Comparison of ENCODE assay signal across 1 cellular context in the genomic region with DNA sequence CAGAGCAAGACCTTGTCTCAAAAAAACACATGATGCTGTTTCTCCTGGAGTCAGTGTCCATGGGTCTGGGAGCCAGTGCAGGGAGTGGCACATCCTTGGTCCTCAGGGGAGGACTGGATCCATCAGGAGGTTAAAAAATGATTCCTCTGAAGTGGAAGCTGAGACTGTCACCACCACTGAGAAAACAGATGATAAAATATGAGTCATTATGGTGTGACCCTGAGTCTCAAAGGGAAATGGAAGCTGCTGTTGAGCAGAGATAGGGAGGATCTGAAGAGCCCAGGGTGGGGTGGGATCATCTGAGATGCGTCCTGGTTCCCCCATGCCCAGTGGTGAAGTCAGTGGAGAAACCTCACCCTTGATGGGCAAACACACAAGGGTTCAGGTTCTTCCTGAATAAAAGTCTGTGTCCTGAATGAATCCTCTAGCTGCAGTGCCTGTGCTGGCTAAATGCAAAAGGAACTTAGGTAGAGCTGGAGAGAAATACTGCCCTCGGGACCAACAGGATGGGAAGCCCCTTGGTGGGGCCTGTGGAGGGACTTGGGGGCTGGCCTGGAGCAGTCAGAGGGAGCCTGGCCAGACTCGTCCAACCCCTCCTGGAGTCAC.
TF ChIP-seq lines count a peak whose summit lies in the region.

No MANE protein-coding gene starts in this region.

TF ChIP-seq in K562, 482 proteins besides CTCF, POLR2A, EP300 and RAD21 (continued from another document and continues in another):
- TF ChIP-seq, protein P1, sequence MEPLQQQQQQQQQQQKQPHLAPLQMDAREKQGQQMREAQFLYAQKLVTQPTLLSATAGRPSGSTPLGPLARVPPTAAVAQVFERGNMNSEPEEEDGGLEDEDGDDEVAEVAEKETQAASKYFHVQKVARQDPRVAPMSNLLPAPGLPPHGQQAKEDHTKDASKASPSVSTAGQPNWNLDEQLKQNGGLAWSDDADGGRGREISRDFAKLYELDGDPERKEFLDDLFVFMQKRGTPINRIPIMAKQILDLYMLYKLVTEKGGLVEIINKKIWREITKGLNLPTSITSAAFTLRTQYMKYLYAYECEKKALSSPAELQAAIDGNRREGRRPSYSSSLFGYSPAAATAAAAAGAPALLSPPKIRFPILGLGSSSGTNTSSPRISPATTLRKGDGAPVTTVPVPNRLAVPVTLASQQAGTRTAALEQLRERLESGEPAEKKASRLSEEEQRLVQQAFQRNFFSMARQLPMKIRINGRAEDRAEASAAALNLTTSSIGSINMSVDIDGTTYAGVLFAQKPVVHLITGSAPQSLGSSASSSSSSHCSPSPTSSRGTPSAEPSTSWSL (CRISPR knock-in tag; IDR thresholded peaks at IDR 0.05; ENCODE audit: borderline replicate concordance) = no peak; the same call in 1 of the 2 replicates
- TF ChIP-seq, protein P2, sequence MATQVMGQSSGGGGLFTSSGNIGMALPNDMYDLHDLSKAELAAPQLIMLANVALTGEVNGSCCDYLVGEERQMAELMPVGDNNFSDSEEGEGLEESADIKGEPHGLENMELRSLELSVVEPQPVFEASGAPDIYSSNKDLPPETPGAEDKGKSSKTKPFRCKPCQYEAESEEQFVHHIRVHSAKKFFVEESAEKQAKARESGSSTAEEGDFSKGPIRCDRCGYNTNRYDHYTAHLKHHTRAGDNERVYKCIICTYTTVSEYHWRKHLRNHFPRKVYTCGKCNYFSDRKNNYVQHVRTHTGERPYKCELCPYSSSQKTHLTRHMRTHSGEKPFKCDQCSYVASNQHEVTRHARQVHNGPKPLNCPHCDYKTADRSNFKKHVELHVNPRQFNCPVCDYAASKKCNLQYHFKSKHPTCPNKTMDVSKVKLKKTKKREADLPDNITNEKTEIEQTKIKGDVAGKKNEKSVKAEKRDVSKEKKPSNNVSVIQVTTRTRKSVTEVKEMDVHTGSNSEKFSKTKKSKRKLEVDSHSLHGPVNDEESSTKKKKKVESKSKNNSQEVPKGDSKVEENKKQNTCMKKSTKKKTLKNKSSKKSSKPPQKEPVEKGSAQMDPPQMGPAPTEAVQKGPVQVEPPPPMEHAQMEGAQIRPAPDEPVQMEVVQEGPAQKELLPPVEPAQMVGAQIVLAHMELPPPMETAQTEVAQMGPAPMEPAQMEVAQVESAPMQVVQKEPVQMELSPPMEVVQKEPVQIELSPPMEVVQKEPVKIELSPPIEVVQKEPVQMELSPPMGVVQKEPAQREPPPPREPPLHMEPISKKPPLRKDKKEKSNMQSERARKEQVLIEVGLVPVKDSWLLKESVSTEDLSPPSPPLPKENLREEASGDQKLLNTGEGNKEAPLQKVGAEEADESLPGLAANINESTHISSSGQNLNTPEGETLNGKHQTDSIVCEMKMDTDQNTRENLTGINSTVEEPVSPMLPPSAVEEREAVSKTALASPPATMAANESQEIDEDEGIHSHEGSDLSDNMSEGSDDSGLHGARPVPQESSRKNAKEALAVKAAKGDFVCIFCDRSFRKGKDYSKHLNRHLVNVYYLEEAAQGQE (CRISPR knock-in tag; IDR thresholded peaks at IDR 0.05; ENCODE audit: low read depth) = no peak
- TF ChIP-seq, protein P3, sequence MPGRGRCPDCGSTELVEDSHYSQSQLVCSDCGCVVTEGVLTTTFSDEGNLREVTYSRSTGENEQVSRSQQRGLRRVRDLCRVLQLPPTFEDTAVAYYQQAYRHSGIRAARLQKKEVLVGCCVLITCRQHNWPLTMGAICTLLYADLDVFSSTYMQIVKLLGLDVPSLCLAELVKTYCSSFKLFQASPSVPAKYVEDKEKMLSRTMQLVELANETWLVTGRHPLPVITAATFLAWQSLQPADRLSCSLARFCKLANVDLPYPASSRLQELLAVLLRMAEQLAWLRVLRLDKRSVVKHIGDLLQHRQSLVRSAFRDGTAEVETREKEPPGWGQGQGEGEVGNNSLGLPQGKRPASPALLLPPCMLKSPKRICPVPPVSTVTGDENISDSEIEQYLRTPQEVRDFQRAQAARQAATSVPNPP (IDR thresholded peaks at IDR 0.05; ENCODE audit: borderline replicate concordance, insufficient read depth, insufficient read length) = no peak
- TF ChIP-seq POLR2H (tag; IDR thresholded peaks at IDR 0.05; ENCODE audit: low read depth) = no peak
- TF ChIP-seq ATF7 (IDR thresholded peaks at IDR 0.05) = peak; percentile 80
- TF ChIP-seq, protein P4, sequence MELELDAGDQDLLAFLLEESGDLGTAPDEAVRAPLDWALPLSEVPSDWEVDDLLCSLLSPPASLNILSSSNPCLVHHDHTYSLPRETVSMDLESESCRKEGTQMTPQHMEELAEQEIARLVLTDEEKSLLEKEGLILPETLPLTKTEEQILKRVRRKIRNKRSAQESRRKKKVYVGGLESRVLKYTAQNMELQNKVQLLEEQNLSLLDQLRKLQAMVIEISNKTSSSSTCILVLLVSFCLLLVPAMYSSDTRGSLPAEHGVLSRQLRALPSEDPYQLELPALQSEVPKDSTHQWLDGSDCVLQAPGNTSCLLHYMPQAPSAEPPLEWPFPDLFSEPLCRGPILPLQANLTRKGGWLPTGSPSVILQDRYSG (tag; conservative IDR thresholded peaks at IDR 0.05; ENCODE audit: low read depth) = no peak
- TF ChIP-seq KHSRP (IDR thresholded peaks at IDR 0.05) = no peak
- TF ChIP-seq MTA3 (IDR thresholded peaks at IDR 0.05; ENCODE audit: borderline replicate concordance) = peak; percentile 92
- TF ChIP-seq POLR2AphosphoS5 (IDR thresholded peaks at IDR 0.05; ENCODE audit: control insufficient read depth, insufficient read depth, low read depth, low read length) = peak; percentile 94
- TF ChIP-seq LEF1 (IDR thresholded peaks at IDR 0.05) = peak; percentile 91
- TF ChIP-seq, protein P5, sequence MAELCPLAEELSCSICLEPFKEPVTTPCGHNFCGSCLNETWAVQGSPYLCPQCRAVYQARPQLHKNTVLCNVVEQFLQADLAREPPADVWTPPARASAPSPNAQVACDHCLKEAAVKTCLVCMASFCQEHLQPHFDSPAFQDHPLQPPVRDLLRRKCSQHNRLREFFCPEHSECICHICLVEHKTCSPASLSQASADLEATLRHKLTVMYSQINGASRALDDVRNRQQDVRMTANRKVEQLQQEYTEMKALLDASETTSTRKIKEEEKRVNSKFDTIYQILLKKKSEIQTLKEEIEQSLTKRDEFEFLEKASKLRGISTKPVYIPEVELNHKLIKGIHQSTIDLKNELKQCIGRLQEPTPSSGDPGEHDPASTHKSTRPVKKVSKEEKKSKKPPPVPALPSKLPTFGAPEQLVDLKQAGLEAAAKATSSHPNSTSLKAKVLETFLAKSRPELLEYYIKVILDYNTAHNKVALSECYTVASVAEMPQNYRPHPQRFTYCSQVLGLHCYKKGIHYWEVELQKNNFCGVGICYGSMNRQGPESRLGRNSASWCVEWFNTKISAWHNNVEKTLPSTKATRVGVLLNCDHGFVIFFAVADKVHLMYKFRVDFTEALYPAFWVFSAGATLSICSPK (IDR thresholded peaks at IDR 0.05; ENCODE audit: borderline replicate concordance) = no peak
- TF ChIP-seq, protein P6, sequence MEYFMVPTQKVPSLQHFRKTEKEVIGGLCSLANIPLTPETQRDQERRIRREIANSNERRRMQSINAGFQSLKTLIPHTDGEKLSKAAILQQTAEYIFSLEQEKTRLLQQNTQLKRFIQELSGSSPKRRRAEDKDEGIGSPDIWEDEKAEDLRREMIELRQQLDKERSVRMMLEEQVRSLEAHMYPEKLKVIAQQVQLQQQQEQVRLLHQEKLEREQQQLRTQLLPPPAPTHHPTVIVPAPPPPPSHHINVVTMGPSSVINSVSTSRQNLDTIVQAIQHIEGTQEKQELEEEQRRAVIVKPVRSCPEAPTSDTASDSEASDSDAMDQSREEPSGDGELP (CRISPR knock-in tag; IDR thresholded peaks at IDR 0.05; ENCODE audit: borderline replicate concordance) = peak; percentile 91
- TF ChIP-seq ZNF140 (CRISPR knock-in tag; IDR thresholded peaks at IDR 0.05) = no peak
- TF ChIP-seq, protein P7, sequence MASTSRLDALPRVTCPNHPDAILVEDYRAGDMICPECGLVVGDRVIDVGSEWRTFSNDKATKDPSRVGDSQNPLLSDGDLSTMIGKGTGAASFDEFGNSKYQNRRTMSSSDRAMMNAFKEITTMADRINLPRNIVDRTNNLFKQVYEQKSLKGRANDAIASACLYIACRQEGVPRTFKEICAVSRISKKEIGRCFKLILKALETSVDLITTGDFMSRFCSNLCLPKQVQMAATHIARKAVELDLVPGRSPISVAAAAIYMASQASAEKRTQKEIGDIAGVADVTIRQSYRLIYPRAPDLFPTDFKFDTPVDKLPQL (IDR thresholded peaks at IDR 0.05; ENCODE audit: extremely low read depth, insufficient read length) = no peak
- TF ChIP-seq, protein P8, sequence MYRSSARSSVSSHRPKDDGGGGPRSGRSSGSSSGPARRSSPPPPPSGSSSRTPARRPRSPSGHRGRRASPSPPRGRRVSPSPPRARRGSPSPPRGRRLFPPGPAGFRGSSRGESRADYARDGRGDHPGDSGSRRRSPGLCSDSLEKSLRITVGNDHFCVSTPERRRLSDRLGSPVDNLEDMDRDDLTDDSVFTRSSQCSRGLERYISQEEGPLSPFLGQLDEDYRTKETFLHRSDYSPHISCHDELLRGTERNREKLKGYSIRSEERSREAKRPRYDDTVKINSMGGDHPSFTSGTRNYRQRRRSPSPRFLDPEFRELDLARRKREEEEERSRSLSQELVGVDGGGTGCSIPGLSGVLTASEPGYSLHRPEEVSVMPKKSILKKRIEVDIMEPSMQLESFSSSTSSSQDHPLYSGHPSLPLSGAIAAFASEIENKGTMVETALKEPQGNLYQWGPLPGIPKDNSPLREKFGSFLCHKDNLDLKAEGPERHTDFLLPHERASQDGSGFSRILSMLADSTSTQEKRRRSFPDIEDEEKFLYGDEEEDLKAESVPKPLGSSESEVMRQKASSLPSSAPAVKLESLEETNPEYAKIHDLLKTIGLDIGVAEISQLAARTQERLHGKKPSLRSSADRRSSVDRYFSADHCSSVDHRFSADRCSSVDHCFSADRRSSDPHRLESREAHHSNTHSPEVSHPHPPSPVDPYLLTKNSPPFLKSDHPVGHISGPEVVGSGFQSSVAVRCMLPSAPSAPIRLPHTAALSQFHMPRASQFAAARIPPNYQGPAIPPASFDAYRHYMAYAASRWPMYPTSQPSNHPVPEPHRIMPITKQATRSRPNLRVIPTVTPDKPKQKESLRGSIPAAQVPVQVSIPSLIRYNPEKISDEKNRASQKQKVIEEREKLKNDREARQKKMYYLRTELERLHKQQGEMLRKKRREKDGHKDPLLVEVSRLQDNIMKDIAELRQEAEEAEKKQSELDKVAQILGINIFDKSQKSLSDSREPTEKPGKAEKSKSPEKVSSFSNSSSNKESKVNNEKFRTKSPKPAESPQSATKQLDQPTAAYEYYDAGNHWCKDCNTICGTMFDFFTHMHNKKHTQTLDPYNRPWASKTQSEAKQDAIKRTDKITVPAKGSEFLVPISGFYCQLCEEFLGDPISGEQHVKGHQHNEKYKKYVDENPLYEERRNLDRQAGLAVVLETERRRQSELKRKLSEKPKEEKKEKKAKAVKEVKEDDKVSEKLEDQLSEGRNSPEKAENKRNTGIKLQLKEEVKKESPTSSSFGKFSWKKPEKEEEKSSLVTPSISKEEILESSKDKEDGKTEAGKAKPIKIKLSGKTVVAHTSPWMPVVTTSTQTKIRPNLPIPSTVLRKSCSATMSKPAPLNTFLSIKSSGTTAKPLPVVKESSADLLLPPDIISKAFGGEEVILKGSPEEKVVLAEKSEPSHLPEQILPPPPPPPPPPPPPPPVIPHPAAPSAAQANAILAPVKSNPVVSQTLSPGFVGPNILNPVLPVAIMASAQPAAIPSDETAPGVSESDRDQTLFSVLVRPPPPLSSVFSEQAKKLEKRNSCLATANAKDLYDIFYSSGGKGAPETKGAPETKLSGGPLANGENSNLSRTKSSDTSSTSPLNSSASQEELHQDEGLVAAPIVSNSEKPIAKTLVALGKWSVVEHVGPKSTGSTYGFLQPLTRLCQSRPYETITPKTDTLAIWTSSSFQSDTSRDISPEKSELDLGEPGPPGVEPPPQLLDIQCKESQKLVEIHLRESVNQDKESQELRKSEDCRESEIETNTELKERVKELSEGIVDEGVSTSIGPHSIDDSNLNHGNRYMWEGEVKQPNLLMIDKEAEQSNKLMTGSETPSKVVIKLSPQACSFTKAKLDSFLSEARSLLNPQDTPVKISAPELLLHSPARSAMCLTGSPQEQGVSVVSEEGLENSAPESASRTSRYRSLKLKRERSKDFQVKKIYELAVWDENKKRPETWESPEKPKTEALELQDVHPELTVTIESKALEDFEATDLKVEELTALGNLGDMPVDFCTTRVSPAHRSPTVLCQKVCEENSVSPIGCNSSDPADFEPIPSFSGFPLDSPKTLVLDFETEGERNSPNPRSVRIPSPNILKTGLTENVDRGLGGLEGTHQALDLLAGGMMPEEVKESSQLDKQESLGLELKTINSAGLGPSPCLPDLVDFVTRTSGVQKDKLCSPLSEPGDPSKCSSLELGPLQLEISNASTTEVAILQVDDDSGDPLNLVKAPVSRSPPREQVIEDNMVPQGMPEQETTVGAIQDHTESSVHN (IDR thresholded peaks at IDR 0.05; ENCODE audit: borderline replicate concordance in 1 of 2, low read depth in 1 of 2) = no peak
- TF ChIP-seq FOXK2 (conservative IDR thresholded peaks at IDR 0.05 in 1 of 2, IDR thresholded peaks at IDR 0.05 in 1 of 2; ENCODE audit: low read depth in 2 of 2) = peak in 1 of 2 experiments; percentile 17; a peak in 1 of 4 replicates
- TF ChIP-seq FOXA1 (IDR thresholded peaks at IDR 0.05; ENCODE audit: borderline replicate concordance) = no peak
- no peak for TF ChIP-seq GABPA (tag; conservative IDR thresholded peaks at IDR 0.05; ENCODE audit: low read depth)
- no peak for TF ChIP-seq EZH2 (IDR thresholded peaks at IDR 0.05; ENCODE audit: borderline replicate concordance, low read depth, low read length)
- TF ChIP-seq, protein P9, sequence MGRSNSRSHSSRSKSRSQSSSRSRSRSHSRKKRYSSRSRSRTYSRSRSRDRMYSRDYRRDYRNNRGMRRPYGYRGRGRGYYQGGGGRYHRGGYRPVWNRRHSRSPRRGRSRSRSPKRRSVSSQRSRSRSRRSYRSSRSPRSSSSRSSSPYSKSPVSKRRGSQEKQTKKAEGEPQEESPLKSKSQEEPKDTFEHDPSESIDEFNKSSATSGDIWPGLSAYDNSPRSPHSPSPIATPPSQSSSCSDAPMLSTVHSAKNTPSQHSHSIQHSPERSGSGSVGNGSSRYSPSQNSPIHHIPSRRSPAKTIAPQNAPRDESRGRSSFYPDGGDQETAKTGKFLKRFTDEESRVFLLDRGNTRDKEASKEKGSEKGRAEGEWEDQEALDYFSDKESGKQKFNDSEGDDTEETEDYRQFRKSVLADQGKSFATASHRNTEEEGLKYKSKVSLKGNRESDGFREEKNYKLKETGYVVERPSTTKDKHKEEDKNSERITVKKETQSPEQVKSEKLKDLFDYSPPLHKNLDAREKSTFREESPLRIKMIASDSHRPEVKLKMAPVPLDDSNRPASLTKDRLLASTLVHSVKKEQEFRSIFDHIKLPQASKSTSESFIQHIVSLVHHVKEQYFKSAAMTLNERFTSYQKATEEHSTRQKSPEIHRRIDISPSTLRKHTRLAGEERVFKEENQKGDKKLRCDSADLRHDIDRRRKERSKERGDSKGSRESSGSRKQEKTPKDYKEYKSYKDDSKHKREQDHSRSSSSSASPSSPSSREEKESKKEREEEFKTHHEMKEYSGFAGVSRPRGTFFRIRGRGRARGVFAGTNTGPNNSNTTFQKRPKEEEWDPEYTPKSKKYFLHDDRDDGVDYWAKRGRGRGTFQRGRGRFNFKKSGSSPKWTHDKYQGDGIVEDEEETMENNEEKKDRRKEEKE (IDR thresholded peaks at IDR 0.05; ENCODE audit: borderline replicate concordance in 1 of 2, control insufficient read depth in 1 of 2, low read depth in 2 of 2, low read length in 1 of 2) = no peak
- TF ChIP-seq ESRRA (IDR thresholded peaks at IDR 0.05; ENCODE audit: borderline replicate concordance, low read depth) = 0 out of 2 replicates have a peak, but pooled peaks have one; percentile 40
- TF ChIP-seq DNMT1 (IDR thresholded peaks at IDR 0.05) = no peak
- no peak for TF ChIP-seq ZKSCAN1 (IDR thresholded peaks at IDR 0.05; ENCODE audit: low read depth, low read length)
- TF ChIP-seq NCOR1 (IDR thresholded peaks at IDR 0.05) = peak; percentile 94
- TF ChIP-seq FIP1L1 (IDR thresholded peaks at IDR 0.05; ENCODE audit: low read depth, low read length, poor library complexity, severe bottlenecking) = no peak
- TF ChIP-seq NFIC (IDR thresholded peaks at IDR 0.05) = peak; percentile 80
- TF ChIP-seq ZNF707 (CRISPR knock-in tag; conservative IDR thresholded peaks at IDR 0.05) = no peak
- no peak for TF ChIP-seq POU5F1 (IDR thresholded peaks at IDR 0.05; ENCODE audit: borderline replicate concordance, low read depth, low read length, partially characterized antibody)
- TF ChIP-seq CBX1 (IDR thresholded peaks at IDR 0.05; ENCODE audit: low read depth) = no peak
